1 cellular context compared by ENCODE assay signal in the genomic region with DNA sequence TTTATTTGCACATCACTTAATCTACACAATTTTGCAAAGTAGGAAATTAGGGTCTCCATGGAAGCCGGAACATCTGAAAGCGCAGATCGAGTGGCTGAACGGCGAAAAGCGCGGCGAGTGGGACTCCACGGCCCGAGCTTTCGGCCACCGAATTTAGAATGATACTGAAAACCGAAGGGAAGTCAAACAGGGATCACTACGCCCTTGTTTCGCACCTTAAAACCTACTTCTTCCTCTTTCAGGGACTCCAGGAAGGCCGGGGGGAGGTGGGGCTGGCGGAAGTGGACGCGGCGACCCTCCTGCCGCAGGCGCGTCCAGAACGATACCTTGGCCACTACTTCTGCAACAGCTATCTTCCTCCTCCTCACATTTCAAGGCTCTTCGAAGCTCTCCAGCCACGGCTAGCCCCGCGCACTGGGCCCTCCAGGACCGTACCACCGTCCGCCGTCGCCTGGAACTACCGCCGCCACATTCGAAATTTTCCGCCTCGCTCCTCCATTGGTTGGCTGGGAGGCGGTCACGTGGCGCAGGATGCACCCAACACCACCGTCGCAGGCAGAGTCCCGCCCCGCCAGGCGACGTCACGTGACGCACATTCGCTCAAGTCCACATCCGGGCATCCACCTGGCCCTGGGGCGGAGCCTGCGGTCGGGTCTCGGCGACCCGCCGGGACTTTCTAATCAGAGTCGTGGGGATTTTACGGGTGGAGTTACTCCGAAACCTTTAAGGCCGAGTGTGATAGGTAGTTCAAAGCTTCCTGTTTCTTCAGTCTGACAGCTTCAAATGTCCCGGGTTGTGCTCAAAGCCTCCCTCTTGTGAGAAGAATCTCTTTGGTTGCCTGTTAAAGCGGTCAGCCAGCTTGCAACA.
TF ChIP-seq lines count a peak whose summit lies in the region.

Gene SGO1 (minus strand): TSS at position 474 of the 867 bp plus-strand sequence. CDS start 2,179 bp downstream, outside the sequence.

TF ChIP-seq in HepG2, 621 proteins besides CTCF, POLR2A, EP300 and RAD21 (continued from another document):
- TF ChIP-seq, protein P1, sequence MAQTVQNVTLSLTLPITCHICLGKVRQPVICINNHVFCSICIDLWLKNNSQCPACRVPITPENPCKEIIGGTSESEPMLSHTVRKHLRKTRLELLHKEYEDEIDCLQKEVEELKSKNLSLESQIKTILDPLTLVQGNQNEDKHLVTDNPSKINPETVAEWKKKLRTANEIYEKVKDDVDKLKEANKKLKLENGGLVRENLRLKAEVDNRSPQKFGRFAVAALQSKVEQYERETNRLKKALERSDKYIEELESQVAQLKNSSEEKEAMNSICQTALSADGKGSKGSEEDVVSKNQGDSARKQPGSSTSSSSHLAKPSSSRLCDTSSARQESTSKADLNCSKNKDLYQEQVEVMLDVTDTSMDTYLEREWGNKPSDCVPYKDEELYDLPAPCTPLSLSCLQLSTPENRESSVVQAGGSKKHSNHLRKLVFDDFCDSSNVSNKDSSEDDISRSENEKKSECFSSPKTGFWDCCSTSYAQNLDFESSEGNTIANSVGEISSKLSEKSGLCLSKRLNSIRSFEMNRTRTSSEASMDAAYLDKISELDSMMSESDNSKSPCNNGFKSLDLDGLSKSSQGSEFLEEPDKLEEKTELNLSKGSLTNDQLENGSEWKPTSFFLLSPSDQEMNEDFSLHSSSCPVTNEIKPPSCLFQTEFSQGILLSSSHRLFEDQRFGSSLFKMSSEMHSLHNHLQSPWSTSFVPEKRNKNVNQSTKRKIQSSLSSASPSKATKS (CRISPR knock-in tag; IDR thresholded peaks at IDR 0.05), result no peak
- TF ChIP-seq TEAD3 (CRISPR knock-in tag; optimal IDR thresholded peaks at IDR 0.05; ENCODE audit: borderline replicate concordance) (peak; percentile 73), GATA4 (IDR thresholded peaks at IDR 0.05; ENCODE audit: borderline replicate concordance, low read depth) (0 out of 2 replicates have a peak, but pooled peaks have one; percentile 39), NR2F6 (IDR thresholded peaks at IDR 0.05) (no peak), NR2F6 (CRISPR knock-in tag; IDR thresholded peaks at IDR 0.05) (0 out of 2 replicates have a peak, but pooled peaks have one; percentile 38), CREM (IDR thresholded peaks at IDR 0.05) (peak; percentile 82), CREM (CRISPR knock-in tag; IDR thresholded peaks at IDR 0.05) (no peak), IRF2 (CRISPR knock-in tag; IDR thresholded peaks at IDR 0.05) (peak; percentile 79; the same call in 1 of the 2 replicates), ARNTL (CRISPR knock-in tag; IDR thresholded peaks at IDR 0.05) (peak; percentile 51; the same call in 1 of the 2 replicates), ZFP90 (CRISPR knock-in tag; IDR thresholded peaks at IDR 0.05; ENCODE audit: borderline replicate concordance) (no peak), NRL (CRISPR knock-in tag; IDR thresholded peaks at IDR 0.05; ENCODE audit: borderline replicate concordance) (peak; percentile 72; the same call in 1 of the 2 replicates), SIN3A (IDR thresholded peaks at IDR 0.05; ENCODE audit: borderline replicate concordance, low read depth, low read length) (peak; percentile 100), ZNF225 (CRISPR knock-in tag; IDR thresholded peaks at IDR 0.05) (0 out of 2 replicates have a peak, but pooled peaks have one; percentile 19), WIZ (CRISPR knock-in tag; IDR thresholded peaks at IDR 0.05) (0 out of 2 replicates have a peak, but pooled peaks have one; percentile 44), KLF11 (CRISPR knock-in tag; IDR thresholded peaks at IDR 0.05) (no peak), ZSCAN9 (CRISPR knock-in tag; IDR thresholded peaks at IDR 0.05; ENCODE audit: borderline replicate concordance) (peak; percentile 66; the same call in 1 of the 2 replicates), ZNF331 (CRISPR knock-in tag; IDR thresholded peaks at IDR 0.05) (peak; percentile 56; the same call in 1 of the 2 replicates), GATAD1 (CRISPR knock-in tag; IDR thresholded peaks at IDR 0.05) (peak; percentile 93), NPAS2 (CRISPR knock-in tag; IDR thresholded peaks at IDR 0.05; ENCODE audit: borderline replicate concordance) (no peak), KLF16 (CRISPR knock-in tag; IDR thresholded peaks at IDR 0.05) (peak; percentile 13 to 90; a peak in 2 of 4 replicates), ZNF572 (CRISPR knock-in tag; IDR thresholded peaks at IDR 0.05) (0 out of 2 replicates have a peak, but pooled peaks have one; percentile 61), DR1 (CRISPR knock-in tag; IDR thresholded peaks at IDR 0.05) (peak; percentile 63; the same call in 1 of the 2 replicates), GMEB1 (CRISPR knock-in tag; IDR thresholded peaks at IDR 0.05; ENCODE audit: borderline replicate concordance) (peak; percentile 78), KMT2A (CRISPR knock-in tag; IDR thresholded peaks at IDR 0.05) (peak; percentile 98), ZNF850 (CRISPR knock-in tag; conservative IDR thresholded peaks at IDR 0.05) (0 out of 2 replicates have a peak, but pooled peaks have one; percentile 70), SAP130 (CRISPR knock-in tag; IDR thresholded peaks at IDR 0.05; ENCODE audit: low read depth) (peak; percentile 100), RXRB (CRISPR knock-in tag; IDR thresholded peaks at IDR 0.05; ENCODE audit: borderline replicate concordance) (peak; percentile 45; the same call in 1 of the 2 replicates), SP1 (IDR thresholded peaks at IDR 0.05) (no peak), SP1 (CRISPR knock-in tag; IDR thresholded peaks at IDR 0.05) (peak; percentile 78), ZNF878 (CRISPR knock-in tag; IDR thresholded peaks at IDR 0.05) (peak; percentile 83), ZNF124 (CRISPR knock-in tag; IDR thresholded peaks at IDR 0.05) (no peak), ZNF639 (CRISPR knock-in tag; conservative IDR thresholded peaks at IDR 0.05) (no peak), REPIN1 (CRISPR knock-in tag; IDR thresholded peaks at IDR 0.05; ENCODE audit: borderline replicate concordance, low read depth) (peak; percentile 78; the same call in 1 of the 2 replicates), ZBTB21 (CRISPR knock-in tag; IDR thresholded peaks at IDR 0.05) (peak; percentile 76), PHF20 (CRISPR knock-in tag; IDR thresholded peaks at IDR 0.05) (peak; percentile 79), ZNF891 (CRISPR knock-in tag; IDR thresholded peaks at IDR 0.05) (peak; percentile 86), ZNF761 (CRISPR knock-in tag; conservative IDR thresholded peaks at IDR 0.05) (0 out of 2 replicates have a peak, but pooled peaks have one; percentile 51), ZNF280B (CRISPR knock-in tag; IDR thresholded peaks at IDR 0.05; ENCODE audit: borderline replicate concordance) (peak; percentile 81; the same call in 1 of the 2 replicates)
- TF ChIP-seq, protein P2, sequence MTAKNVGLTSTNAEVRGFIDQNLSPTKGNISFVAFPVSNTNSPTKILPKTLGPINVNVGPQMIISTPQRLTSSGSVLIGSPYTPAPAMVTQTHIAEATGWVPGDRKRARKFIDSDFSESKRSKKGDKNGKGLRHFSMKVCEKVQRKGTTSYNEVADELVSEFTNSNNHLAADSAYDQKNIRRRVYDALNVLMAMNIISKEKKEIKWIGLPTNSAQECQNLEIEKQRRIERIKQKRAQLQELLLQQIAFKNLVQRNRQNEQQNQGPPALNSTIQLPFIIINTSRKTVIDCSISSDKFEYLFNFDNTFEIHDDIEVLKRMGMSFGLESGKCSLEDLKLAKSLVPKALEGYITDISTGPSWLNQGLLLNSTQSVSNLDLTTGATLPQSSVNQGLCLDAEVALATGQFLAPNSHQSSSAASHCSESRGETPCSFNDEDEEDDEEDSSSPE (CRISPR knock-in tag; IDR thresholded peaks at IDR 0.05), result peak; percentile 100
- TF ChIP-seq, protein P3, sequence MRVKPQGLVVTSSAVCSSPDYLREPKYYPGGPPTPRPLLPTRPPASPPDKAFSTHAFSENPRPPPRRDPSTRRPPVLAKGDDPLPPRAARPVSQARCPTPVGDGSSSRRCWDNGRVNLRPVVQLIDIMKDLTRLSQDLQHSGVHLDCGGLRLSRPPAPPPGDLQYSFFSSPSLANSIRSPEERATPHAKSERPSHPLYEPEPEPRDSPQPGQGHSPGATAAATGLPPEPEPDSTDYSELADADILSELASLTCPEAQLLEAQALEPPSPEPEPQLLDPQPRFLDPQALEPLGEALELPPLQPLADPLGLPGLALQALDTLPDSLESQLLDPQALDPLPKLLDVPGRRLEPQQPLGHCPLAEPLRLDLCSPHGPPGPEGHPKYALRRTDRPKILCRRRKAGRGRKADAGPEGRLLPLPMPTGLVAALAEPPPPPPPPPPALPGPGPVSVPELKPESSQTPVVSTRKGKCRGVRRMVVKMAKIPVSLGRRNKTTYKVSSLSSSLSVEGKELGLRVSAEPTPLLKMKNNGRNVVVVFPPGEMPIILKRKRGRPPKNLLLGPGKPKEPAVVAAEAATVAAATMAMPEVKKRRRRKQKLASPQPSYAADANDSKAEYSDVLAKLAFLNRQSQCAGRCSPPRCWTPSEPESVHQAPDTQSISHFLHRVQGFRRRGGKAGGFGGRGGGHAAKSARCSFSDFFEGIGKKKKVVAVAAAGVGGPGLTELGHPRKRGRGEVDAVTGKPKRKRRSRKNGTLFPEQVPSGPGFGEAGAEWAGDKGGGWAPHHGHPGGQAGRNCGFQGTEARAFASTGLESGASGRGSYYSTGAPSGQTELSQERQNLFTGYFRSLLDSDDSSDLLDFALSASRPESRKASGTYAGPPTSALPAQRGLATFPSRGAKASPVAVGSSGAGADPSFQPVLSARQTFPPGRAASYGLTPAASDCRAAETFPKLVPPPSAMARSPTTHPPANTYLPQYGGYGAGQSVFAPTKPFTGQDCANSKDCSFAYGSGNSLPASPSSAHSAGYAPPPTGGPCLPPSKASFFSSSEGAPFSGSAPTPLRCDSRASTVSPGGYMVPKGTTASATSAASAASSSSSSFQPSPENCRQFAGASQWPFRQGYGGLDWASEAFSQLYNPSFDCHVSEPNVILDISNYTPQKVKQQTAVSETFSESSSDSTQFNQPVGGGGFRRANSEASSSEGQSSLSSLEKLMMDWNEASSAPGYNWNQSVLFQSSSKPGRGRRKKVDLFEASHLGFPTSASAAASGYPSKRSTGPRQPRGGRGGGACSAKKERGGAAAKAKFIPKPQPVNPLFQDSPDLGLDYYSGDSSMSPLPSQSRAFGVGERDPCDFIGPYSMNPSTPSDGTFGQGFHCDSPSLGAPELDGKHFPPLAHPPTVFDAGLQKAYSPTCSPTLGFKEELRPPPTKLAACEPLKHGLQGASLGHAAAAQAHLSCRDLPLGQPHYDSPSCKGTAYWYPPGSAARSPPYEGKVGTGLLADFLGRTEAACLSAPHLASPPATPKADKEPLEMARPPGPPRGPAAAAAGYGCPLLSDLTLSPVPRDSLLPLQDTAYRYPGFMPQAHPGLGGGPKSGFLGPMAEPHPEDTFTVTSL (CRISPR knock-in tag; IDR thresholded peaks at IDR 0.05; ENCODE audit: borderline replicate concordance), result peak; percentile 33
- TF ChIP-seq, protein P4, sequence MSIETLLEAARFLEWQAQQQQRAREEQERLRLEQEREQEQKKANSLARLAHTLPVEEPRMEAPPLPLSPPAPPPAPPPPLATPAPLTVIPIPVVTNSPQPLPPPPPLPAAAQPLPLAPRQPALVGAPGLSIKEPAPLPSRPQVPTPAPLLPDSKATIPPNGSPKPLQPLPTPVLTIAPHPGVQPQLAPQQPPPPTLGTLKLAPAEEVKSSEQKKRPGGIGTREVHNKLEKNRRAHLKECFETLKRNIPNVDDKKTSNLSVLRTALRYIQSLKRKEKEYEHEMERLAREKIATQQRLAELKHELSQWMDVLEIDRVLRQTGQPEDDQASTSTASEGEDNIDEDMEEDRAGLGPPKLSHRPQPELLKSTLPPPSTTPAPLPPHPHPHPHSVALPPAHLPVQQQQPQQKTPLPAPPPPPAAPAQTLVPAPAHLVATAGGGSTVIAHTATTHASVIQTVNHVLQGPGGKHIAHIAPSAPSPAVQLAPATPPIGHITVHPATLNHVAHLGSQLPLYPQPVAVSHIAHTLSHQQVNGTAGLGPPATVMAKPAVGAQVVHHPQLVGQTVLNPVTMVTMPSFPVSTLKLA (IDR thresholded peaks at IDR 0.05), result peak; percentile 88
- TF ChIP-seq, protein P5, sequence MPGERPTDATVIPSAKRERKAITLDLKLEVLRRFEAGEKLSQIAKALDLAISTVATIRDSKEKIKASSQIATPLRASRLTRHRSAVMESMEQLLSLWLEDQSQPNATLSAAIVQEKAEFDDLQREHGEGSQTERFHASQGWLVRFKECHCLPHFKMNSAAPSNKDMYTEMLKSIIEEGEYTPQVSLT (CRISPR knock-in tag; IDR thresholded peaks at IDR 0.05; ENCODE audit: borderline replicate concordance, low read depth), result no peak
